8 cellular contexts compared by ENCODE assay signal in the genomic region with DNA sequence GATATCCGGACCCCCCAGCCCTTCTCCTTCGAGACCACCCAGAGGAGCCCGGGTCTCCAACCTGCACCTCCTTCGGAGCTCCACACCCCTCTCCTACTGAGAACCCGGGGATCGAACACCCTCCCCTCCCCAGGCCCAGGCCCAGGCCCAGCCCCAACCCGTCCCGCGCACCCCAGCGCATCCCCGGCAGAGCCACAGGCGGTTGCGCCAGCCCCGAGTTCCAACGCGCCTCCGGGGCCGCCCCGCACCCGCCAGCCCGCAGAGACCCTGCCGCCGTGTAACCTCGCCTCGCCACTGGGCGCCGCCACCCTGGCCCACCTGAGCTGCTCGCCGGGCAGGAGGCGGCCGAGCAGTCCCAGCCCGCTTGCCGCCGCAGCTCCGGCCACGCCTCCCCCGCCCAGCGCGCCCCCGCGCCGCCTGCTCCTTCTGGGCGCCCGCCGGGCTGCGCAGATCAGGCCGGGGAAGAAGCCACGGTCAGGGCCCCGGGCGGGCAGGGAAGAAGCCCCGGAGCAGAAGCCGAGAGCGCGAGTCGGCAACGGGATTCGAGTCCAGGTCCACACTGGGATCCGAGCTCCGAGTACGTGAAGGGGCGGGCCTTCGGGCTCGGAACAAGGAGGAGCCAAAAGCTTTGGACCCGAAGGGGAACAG. TPM values are rescaled to one million over a fixed set of nuclear protein-coding genes. Genes with fewer than 3 reads are reported as not detected.
DNase-seq lines count a peak whose midpoint lies in the region; ATAC-seq, FAIRE-seq and TF ChIP-seq lines count a peak whose summit lies in the region.

A gene with protein sequence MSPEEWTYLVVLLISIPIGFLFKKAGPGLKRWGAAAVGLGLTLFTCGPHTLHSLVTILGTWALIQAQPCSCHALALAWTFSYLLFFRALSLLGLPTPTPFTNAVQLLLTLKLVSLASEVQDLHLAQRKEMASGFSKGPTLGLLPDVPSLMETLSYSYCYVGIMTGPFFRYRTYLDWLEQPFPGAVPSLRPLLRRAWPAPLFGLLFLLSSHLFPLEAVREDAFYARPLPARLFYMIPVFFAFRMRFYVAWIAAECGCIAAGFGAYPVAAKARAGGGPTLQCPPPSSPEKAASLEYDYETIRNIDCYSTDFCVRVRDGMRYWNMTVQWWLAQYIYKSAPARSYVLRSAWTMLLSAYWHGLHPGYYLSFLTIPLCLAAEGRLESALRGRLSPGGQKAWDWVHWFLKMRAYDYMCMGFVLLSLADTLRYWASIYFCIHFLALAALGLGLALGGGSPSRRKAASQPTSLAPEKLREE (minus strand): TSS at position 561 of the 648 bp plus-strand sequence. CDS start 1,072 bp downstream, outside the sequence.

- H3K9me3 ChIP-seq in MG63 (no peaks in the 10 kb centered on the region), right lobe of liver (no peaks in the 10 kb centered on the region), thyroid gland (no peaks in the 10 kb centered on the region)

- peaks cover 20% of the 10 kb centered on the region for H3K36me3 ChIP-seq in MG63
- peaks cover 10% of the 10 kb centered on the region for H3K36me3 ChIP-seq in bronchial epithelial cell (ENCODE audit: control insufficient read depth, insufficient read depth, low read length)
- peaks cover 0 to 18% (median 10%) of the 10 kb centered on the region in 4 donors for H3K36me3 ChIP-seq in right lobe of liver
- peaks cover 0 to 9% of the 10 kb centered on the region in 2 donors for H3K36me3 ChIP-seq in thyroid gland

- peak; percentile 75; the same call in 1 of the 2 replicates for TF ChIP-seq POLR2A in H54 (IDR thresholded peaks at IDR 0.05; ENCODE audit: low read depth, low read length)
- TF ChIP-seq POLR2A in right lobe of liver (IDR thresholded peaks at IDR 0.05) = peak; percentile 72
- peak in 1 of 2 donors; percentile 74 for TF ChIP-seq POLR2A in thyroid gland (IDR thresholded peaks at IDR 0.05)

- TF ChIP-seq CTCF in bronchial epithelial cell (IDR thresholded peaks at IDR 0.05; ENCODE audit: insufficient read depth, low read length, severe bottlenecking) (peak; percentile 25), right lobe of liver (IDR thresholded peaks at IDR 0.05) (peak; percentile 15 to 50 (median 32)), thyroid gland (IDR thresholded peaks at IDR 0.05) (peak in 5 of 6 experiments; percentile 15 to 46 (median 44))

- peak within 1 kb of the TSS; percentile 84 for H3K4me3 ChIP-seq in MG63
- H3K4me3 ChIP-seq in bronchial epithelial cell (ENCODE audit: low read depth, low read length) = peak within 1 kb of the TSS; percentile 82
- H3K4me3 ChIP-seq in right lobe of liver = peak within 1 kb of the TSS; percentile 89 to 91 (median 90)
- H3K4me3 ChIP-seq in thyroid gland (replicated peaks in 1 of 3) = peak within 1 kb of the TSS; percentile 33 to 94 (median 58)

- H3K27me3 ChIP-seq in MG63 = no peaks in the 10 kb centered on the region
- no peaks in the 10 kb centered on the region for H3K27me3 ChIP-seq in bronchial epithelial cell (ENCODE audit: control insufficient read depth, insufficient read depth, low read length)
- H3K27me3 ChIP-seq in right lobe of liver = no peaks in the 10 kb centered on the region
- no peaks in the 10 kb centered on the region for H3K27me3 ChIP-seq in thyroid gland

- H3K4me1 ChIP-seq in right lobe of liver (peaks cover 0 to 10% (median 3%) of the 10 kb centered on the region in 4 donors), thyroid gland (peaks cover 18 to 19% of the 10 kb centered on the region in 2 donors)

- intact Hi-C loops in right lobe of liver (cut with DNase I) = no loop called here
- intact Hi-C loops in thyroid gland (cut with DNase I) = no loop called here

- ATAC-seq in right lobe of liver = peak; percentile 0 to 3 (median 0)

- under 1% methylated on average over 37 of the region's 64 CpGs for WGBS in right lobe of liver (ENCODE audit: insufficient coverage, low coverage, low lambda C conversion rate, missing lambda C conversion rate)
- 1% methylated on average over 23 to 24 of the region's 64 CpGs for WGBS in thyroid gland, 2 donors

- no peak for FAIRE-seq in H54 (lab: Jason Lieb, UNC)
- no peak for FAIRE-seq in bronchial epithelial cell (lab: Jason Lieb, UNC)

- H3K27ac ChIP-seq in right lobe of liver (peak within 1 kb of the TSS; percentile 96 to 97 (median 96)), thyroid gland (peak within 1 kb of the TSS; percentile 98 to 100 (median 99))

- DNase-seq in NCI-H2196 treated with DMSO at 0.1 percent for 48 hours (lab: John Stamatoyannopoulos, UW; ENCODE audit: unreplicated experiment) = peak; percentile 63
- DNase-seq in NCI-H2196 (lab: John Stamatoyannopoulos, UW; ENCODE audit: unreplicated experiment) = no peak
- DNase-seq in H54 (ENCODE audit: insufficient read length, low spot score) = no peak
- DNase-seq in MG63 = no peak
- peak; percentile 47 for DNase-seq in bronchial epithelial cell (ENCODE audit: low read depth)
- DNase-seq in right lobe of liver = no peak
- no peak for DNase-seq in thyroid gland
- DNase-seq in OCI-M2 (lab: John Stamatoyannopoulos, UW; ENCODE audit: unreplicated experiment) = no peak

RNA-seq across cellular contexts. Expression of the gene that starts here (rescaled TPM):
- 15.7 and 43.2 TPM in 2 replicates for total RNA-seq in MG63 (2014; rRNA removed; shearing (Covaris generic); ENCODE audit: low replicate concordance)
- 6.8 and 10.6 TPM in 2 replicates for total RNA-seq in bronchial epithelial cell
- total RNA-seq in right lobe of liver = 10 to 100 TPM; 26.6 to 57.7 (median 32.9) TPM
- total RNA-seq in thyroid gland = 100 to 1,000 TPM in 1 of 4 donors, 10 to 100 TPM in 3; 47.3 to 101 (median 69.0) TPM

Comparison
In these comparisons a context has a peak if more than half of its experiments do, and no peak if none do; other contexts are left out.
1. DNase-seq: peak in NCI-H2196 treated with DMSO at 0.1 percent for 48 hours (single experiment) and bronchial epithelial cell (single experiment); none in NCI-H2196 (single experiment), H54 (single experiment), MG63 (single experiment), right lobe of liver (0 of 3), thyroid gland (0 of 2) and OCI-M2 (single experiment).
2. Peak in every context shown above with its lines, with median percentiles within 50 percentile points of each other: H3K4me3 ChIP-seq and CTCF ChIP-seq.